In the genomic region with DNA sequence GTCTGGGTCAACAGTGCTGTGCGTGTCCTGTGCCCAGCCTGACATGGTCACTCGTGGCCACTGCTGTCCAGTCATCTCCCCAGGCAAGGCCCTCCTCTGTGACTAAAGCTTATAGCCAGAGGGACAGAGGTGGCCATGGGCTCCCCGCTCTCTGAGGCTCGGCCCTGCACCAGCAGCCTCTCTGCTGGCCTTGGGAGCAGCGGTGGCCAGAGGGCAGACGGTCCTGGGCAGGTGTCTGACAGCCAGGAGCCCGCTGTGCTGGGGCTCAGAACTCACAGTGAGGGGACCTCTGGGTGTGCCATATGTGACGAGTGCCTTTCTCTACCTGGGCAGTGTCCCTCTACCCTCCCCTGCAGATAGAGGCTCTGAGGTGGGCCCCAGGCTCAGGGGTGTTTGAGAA, we compare ENCODE assay signal across 18 cellular contexts.
"Had no signal": no experiment of that assay in that cellular context is flagged by ENCODE, and none has a peak within 500 bp of the region (broad histone marks: within the 10 kb centered on the region; RNA-seq: fewer than 3 reads in every experiment).

No MANE protein-coding gene starts in this region.

- H3K36me3 ChIP-seq: ascending aorta, esophagus squamous epithelium, sigmoid colon, transverse colon had no signal

- H3K4me3 Mint-ChIP-seq: activated CD8-positive, alpha-beta memory T cell treated with anti-CD3 and anti-CD28 coated beads, Interleukin-2, amount 10 ng/mL, durations not matched to agents 7 days and 5 days; activated naive CD4-positive, alpha-beta T cell treated with anti-CD3 and anti-CD28 coated beads for 36 hours; immature natural killer cell; naive thymus-derived CD8-positive, alpha-beta T cell; T-helper 2 cell treated with Interferon-gamma antibody and Interleukin-4, amounts not matched to agents 5 μg/mL and 100 μg/mL, for 36 hours had no signal

- DNase-seq: activated CD4-positive, alpha-beta T cell treated with anti-CD3 and anti-CD28 coated beads, Interleukin-2, amount 50 U/mL, for 48 hours; activated CD8-positive, alpha-beta memory T cell treated with anti-CD3 and anti-CD28 coated beads, Interleukin-2, amount 10 ng/mL, durations not matched to agents 7 days and 5 days; activated naive CD4-positive, alpha-beta T cell treated with anti-CD3 and anti-CD28 coated beads for 36 hours; effector memory CD4-positive, alpha-beta T cell; esophagus squamous epithelium; immature natural killer cell; mesenchymal stem cell; naive thymus-derived CD8-positive, alpha-beta T cell; sigmoid colon; stimulated activated CD4-positive, alpha-beta T cell treated with anti-CD3 and anti-CD28 coated beads, Interleukin-4, amount 100 ng/mL, for 24 hours; stimulated activated naive CD4-positive, alpha-beta T cell; SW 1271; transverse colon had no signal

- H3K9ac ChIP-seq: parathyroid adenoma had no signal

- H3K4me3 ChIP-seq: ascending aorta, esophagus squamous epithelium, sigmoid colon, transverse colon had no signal

- ATAC-seq: activated CD8-positive, alpha-beta memory T cell treated with anti-CD3 and anti-CD28 coated beads, Interleukin-2, amount 10 ng/mL, durations not matched to agents 7 days and 5 days; naive thymus-derived CD8-positive, alpha-beta T cell had no signal

- H3K27ac ChIP-seq: ascending aorta, esophagus squamous epithelium, neutrophil, parathyroid adenoma, sigmoid colon, transverse colon had no signal

- H3K79me2 ChIP-seq: parathyroid adenoma had no signal

- H3K27me3 ChIP-seq: ascending aorta, esophagus squamous epithelium, sigmoid colon, transverse colon had no signal

- H3K9me3 ChIP-seq: ascending aorta, esophagus squamous epithelium, sigmoid colon, transverse colon had no signal

- H3K27ac Mint-ChIP-seq: activated naive CD4-positive, alpha-beta T cell treated with anti-CD3 and anti-CD28 coated beads for 36 hours; activated T-helper 2 cell treated with anti-CD3 and anti-CD28 coated beads, Interferon-gamma antibody, Interleukin-2, Interleukin-4, amounts not matched to agents 10 μg/mL and 5 μg/mL and 100 μg/mL, durations not matched to agents 14 hours and 24 hours and 36 hours; immature natural killer cell; T-helper 2 cell treated with Interferon-gamma antibody and Interleukin-4, amounts not matched to agents 5 μg/mL and 100 μg/mL, for 36 hours had no signal

- H3K9me3 Mint-ChIP-seq: activated naive CD4-positive, alpha-beta T cell treated with anti-CD3 and anti-CD28 coated beads for 36 hours; immature natural killer cell; naive thymus-derived CD8-positive, alpha-beta T cell had no signal

- H3K27me3 Mint-ChIP-seq: activated CD8-positive, alpha-beta memory T cell treated with anti-CD3 and anti-CD28 coated beads, Interleukin-2, amount 10 ng/mL, durations not matched to agents 7 days and 5 days; naive thymus-derived CD8-positive, alpha-beta T cell had no signal

- H2AFZ ChIP-seq: parathyroid adenoma had no signal
